1 cellular context compared by ENCODE assay signal in genomic region chr11:6387811-6388599, GRCh38.
TF ChIP-seq lines count a peak whose summit lies in the region.

No MANE protein-coding gene starts in this region.

TF ChIP-seq in HepG2, 621 proteins besides CTCF, POLR2A, EP300 and RAD21 (continued from another document and continues in another):
- no peak for TF ChIP-seq KIAA2018 (CRISPR knock-in tag; IDR thresholded peaks at IDR 0.05; ENCODE audit: borderline replicate concordance)
- 0 out of 2 replicates have a peak, but pooled peaks have one; percentile 25 for TF ChIP-seq FOXP1 (IDR thresholded peaks at IDR 0.05)
- peak; percentile 75 for TF ChIP-seq FOXP1 (CRISPR knock-in tag; IDR thresholded peaks at IDR 0.05)
- no peak for TF ChIP-seq SATB2 (CRISPR knock-in tag; IDR thresholded peaks at IDR 0.05)
- no peak for TF ChIP-seq ZNF773 (CRISPR knock-in tag; IDR thresholded peaks at IDR 0.05; ENCODE audit: borderline replicate concordance)
- TF ChIP-seq NFIB (CRISPR knock-in tag; IDR thresholded peaks at IDR 0.05; ENCODE audit: borderline replicate concordance), result no peak
- no peak for TF ChIP-seq MEF2D (CRISPR knock-in tag; IDR thresholded peaks at IDR 0.05)
- no peak for TF ChIP-seq AGO1 (IDR thresholded peaks at IDR 0.05; ENCODE audit: low read depth, low read length, poor library complexity, severe bottlenecking)
- no peak for TF ChIP-seq ZBTB42 (CRISPR knock-in tag; IDR thresholded peaks at IDR 0.05)
- TF ChIP-seq ZSCAN31 (CRISPR knock-in tag; IDR thresholded peaks at IDR 0.05; ENCODE audit: low read depth), result no peak
- TF ChIP-seq DZIP1 (CRISPR knock-in tag; IDR thresholded peaks at IDR 0.05), result no peak
- TF ChIP-seq THAP7 (CRISPR knock-in tag; IDR thresholded peaks at IDR 0.05), result no peak
- TF ChIP-seq MXI1 (IDR thresholded peaks at IDR 0.05; ENCODE audit: borderline replicate concordance, low read depth, low read length), result no peak
- TF ChIP-seq NR3C1 (CRISPR knock-in tag; IDR thresholded peaks at IDR 0.05), result no peak
- TF ChIP-seq SP1 (IDR thresholded peaks at IDR 0.05), result no peak
- TF ChIP-seq SP1 (CRISPR knock-in tag; IDR thresholded peaks at IDR 0.05), result no peak
- no peak for TF ChIP-seq ZNF276 (CRISPR knock-in tag; IDR thresholded peaks at IDR 0.05; ENCODE audit: low read depth)
- TF ChIP-seq ZSCAN9 (CRISPR knock-in tag; IDR thresholded peaks at IDR 0.05; ENCODE audit: borderline replicate concordance), result no peak
- no peak; the same call in 1 of the 2 replicates for TF ChIP-seq ZNF652 (CRISPR knock-in tag; IDR thresholded peaks at IDR 0.05; ENCODE audit: borderline replicate concordance, low read depth)
- TF ChIP-seq GZF1 (CRISPR knock-in tag; IDR thresholded peaks at IDR 0.05), result no peak
- TF ChIP-seq KDM1A (CRISPR knock-in tag; IDR thresholded peaks at IDR 0.05), result no peak
- no peak for TF ChIP-seq ZNF703 (CRISPR knock-in tag; IDR thresholded peaks at IDR 0.05; ENCODE audit: borderline replicate concordance)
- peak; percentile 55; the same call in 1 of the 2 replicates for TF ChIP-seq FOSL2 (CRISPR knock-in tag; IDR thresholded peaks at IDR 0.05)
- TF ChIP-seq ISX (CRISPR knock-in tag; conservative IDR thresholded peaks at IDR 0.05), result no peak
- no peak for TF ChIP-seq TBX3 (IDR thresholded peaks at IDR 0.05; ENCODE audit: borderline replicate concordance)
- TF ChIP-seq CEBPG (CRISPR knock-in tag; IDR thresholded peaks at IDR 0.05), result peak; percentile 73; the same call in 1 of the 2 replicates
- TF ChIP-seq TBL1XR1 (IDR thresholded peaks at IDR 0.05; ENCODE audit: borderline replicate concordance, low read length, partially characterized antibody), result no peak
- TF ChIP-seq ZNF317 (CRISPR knock-in tag; IDR thresholded peaks at IDR 0.05), result no peak
- no peak for TF ChIP-seq SIX4 (CRISPR knock-in tag; IDR thresholded peaks at IDR 0.05)
- no peak for TF ChIP-seq MZF1 (CRISPR knock-in tag; IDR thresholded peaks at IDR 0.05; ENCODE audit: borderline replicate concordance)
- TF ChIP-seq CEBPB (IDR thresholded peaks at IDR 0.05; ENCODE audit: borderline replicate concordance, low read depth, low read length), result no peak
- no peak for TF ChIP-seq KMT2A (CRISPR knock-in tag; IDR thresholded peaks at IDR 0.05)
- no peak for TF ChIP-seq NFKBIZ (CRISPR knock-in tag; IDR thresholded peaks at IDR 0.05)
- TF ChIP-seq POLR2G (IDR thresholded peaks at IDR 0.05; ENCODE audit: low read depth, low read length), result no peak
- TF ChIP-seq NFE2L1 (CRISPR knock-in tag; IDR thresholded peaks at IDR 0.05; ENCODE audit: borderline replicate concordance), result no peak
- TF ChIP-seq IRF2 (CRISPR knock-in tag; IDR thresholded peaks at IDR 0.05), result no peak
- no peak for TF ChIP-seq MLX (CRISPR knock-in tag; IDR thresholded peaks at IDR 0.05)
- TF ChIP-seq ZBTB38 (CRISPR knock-in tag; IDR thresholded peaks at IDR 0.05), result no peak
- TF ChIP-seq ZNF766 (CRISPR knock-in tag; IDR thresholded peaks at IDR 0.05; ENCODE audit: borderline replicate concordance), result no peak
- TF ChIP-seq ZBTB20 (CRISPR knock-in tag; IDR thresholded peaks at IDR 0.05; ENCODE audit: borderline replicate concordance, low read depth), result no peak
- TF ChIP-seq ZIK1 (CRISPR knock-in tag; IDR thresholded peaks at IDR 0.05; ENCODE audit: borderline replicate concordance, low read depth), result no peak
- no peak for TF ChIP-seq MEIS1 (CRISPR knock-in tag; IDR thresholded peaks at IDR 0.05; ENCODE audit: borderline replicate concordance)
- TF ChIP-seq SALL2 (CRISPR knock-in tag; IDR thresholded peaks at IDR 0.05), result no peak
- TF ChIP-seq HOXA7 (CRISPR knock-in tag; IDR thresholded peaks at IDR 0.05), result no peak
- TF ChIP-seq FOXO4 (CRISPR knock-in tag; conservative IDR thresholded peaks at IDR 0.05), result no peak
- no peak for TF ChIP-seq ZMAT3 (CRISPR knock-in tag; conservative IDR thresholded peaks at IDR 0.05)
- TF ChIP-seq ZNF496 (CRISPR knock-in tag; IDR thresholded peaks at IDR 0.05; ENCODE audit: insufficient replicate concordance), result no peak
- no peak for TF ChIP-seq TARDBP (CRISPR knock-in tag; IDR thresholded peaks at IDR 0.05)
- TF ChIP-seq KDM5A (IDR thresholded peaks at IDR 0.05; ENCODE audit: borderline replicate concordance, low read length), result no peak
- no peak for TF ChIP-seq ZNF589 (CRISPR knock-in tag; conservative IDR thresholded peaks at IDR 0.05)
- TF ChIP-seq ZNF598 (CRISPR knock-in tag; IDR thresholded peaks at IDR 0.05; ENCODE audit: borderline replicate concordance), result no peak
- no peak for TF ChIP-seq ZNF121 (CRISPR knock-in tag; IDR thresholded peaks at IDR 0.05)
- TF ChIP-seq RXRA (CRISPR knock-in tag; IDR thresholded peaks at IDR 0.05), result no peak
- no peak for TF ChIP-seq ZNF619 (CRISPR knock-in tag; IDR thresholded peaks at IDR 0.05)
- no peak for TF ChIP-seq ZNF263 (CRISPR knock-in tag; IDR thresholded peaks at IDR 0.05)
- TF ChIP-seq U2AF1 (optimal IDR thresholded peaks at IDR 0.05; ENCODE audit: low read depth, low read length), result no peak
- TF ChIP-seq MLLT10 (CRISPR knock-in tag; IDR thresholded peaks at IDR 0.05), result no peak
